Comparison of ENCODE assay signal across 8 cellular contexts in genomic region chr19:34217952-34218817, GRCh38. TPM values are rescaled to one million over a fixed set of nuclear protein-coding genes. Genes with fewer than 3 reads are reported as not detected.
DNase-seq lines count a peak whose midpoint lies in the region; ATAC-seq and TF ChIP-seq lines count a peak whose summit lies in the region.

No MANE protein-coding gene starts in this region.

- peaks cover 30% of the 10 kb centered on the region for H3K36me3 Mint-ChIP-seq in chondrocyte (ENCODE audit: low read depth)

- H3K27me3 ChIP-seq in BLaER1 treated with 17β-estradiol and CSF1 and Interleukin-3, amounts not matched to agents 10 nM and 100 nM = no peaks in the 10 kb centered on the region
- H3K27me3 ChIP-seq in sigmoid colon = no peaks in the 10 kb centered on the region

- no peak overlapping the region for H3K4me3 ChIP-seq in BLaER1 treated with 17β-estradiol and CSF1 and Interleukin-3, amounts not matched to agents 10 nM and 100 nM
- no peak overlapping the region for H3K4me3 ChIP-seq in sigmoid colon

- TF ChIP-seq POLR2A in sigmoid colon (IDR thresholded peaks at IDR 0.05) = no peak

- peak overlapping the region in 2 of 11 experiments; percentile 0 to 18; a peak in 2 of 22 replicates for H3K27ac ChIP-seq in BLaER1 treated with 17β-estradiol and CSF1 and Interleukin-3, amounts not matched to agents 10 nM and 100 nM
- peak overlapping the region in 3 of 4 donors; percentile 9 to 49 (median 19) for H3K27ac ChIP-seq in sigmoid colon

- WGBS in sigmoid colon, 2 donors = 46 to 51% methylated on average over 18 of the region's 18 CpGs

- intact Hi-C loops in sigmoid colon (cut with DNase I) = no loop called here

- H3K27ac Mint-ChIP-seq in chondrocyte (ENCODE audit: unreplicated experiment) = peak overlapping the region; percentile 89

- H3K9me3 ChIP-seq in BLaER1 treated with 17β-estradiol and CSF1 and Interleukin-3, amounts not matched to agents 10 nM and 100 nM (replicated peaks in 1 of 11) = no peaks in the 10 kb centered on the region
- H3K9me3 ChIP-seq in sigmoid colon = no peaks in the 10 kb centered on the region

- H3K4me1 Mint-ChIP-seq in chondrocyte (ENCODE audit: low read depth) = peaks cover 29% of the 10 kb centered on the region

- peak overlapping the region; percentile 54 to 80 (median 67) for H3K4me2 ChIP-seq in BLaER1 treated with 17β-estradiol and CSF1 and Interleukin-3, amounts not matched to agents 10 nM and 100 nM

- H3K4me3 Mint-ChIP-seq in chondrocyte (ENCODE audit: unreplicated experiment) = no peak overlapping the region

- peak; percentile 93 for DNase-seq in NCI-H2029 (lab: John Stamatoyannopoulos, UW)
- no peak for DNase-seq in chondrocyte (ENCODE audit: low spot score)
- DNase-seq in sigmoid colon = no peak

- peaks cover 21 to 33% (median 27%) of the 10 kb centered on the region in 10 experiments for H3K4me1 ChIP-seq in BLaER1 treated with 17β-estradiol and CSF1 and Interleukin-3, amounts not matched to agents 10 nM and 100 nM
- peaks cover 0 to 14% (median 10%) of the 10 kb centered on the region in 4 donors for H3K4me1 ChIP-seq in sigmoid colon

- H3K27me3 Mint-ChIP-seq in chondrocyte (ENCODE audit: low read depth) = no peaks in the 10 kb centered on the region

- peak overlapping the region in 4 of 11 experiments; percentile 7 to 37 (median 28); a peak in 3 of 22 replicates for H3K9ac ChIP-seq in BLaER1 treated with 17β-estradiol and CSF1 and Interleukin-3, amounts not matched to agents 10 nM and 100 nM

- peaks cover 80 to 92% (median 84%) of the 10 kb centered on the region in 11 experiments for H3K36me3 ChIP-seq in BLaER1 treated with 17β-estradiol and CSF1 and Interleukin-3, amounts not matched to agents 10 nM and 100 nM
- peaks cover 12 to 76% (median 20%) of the 10 kb centered on the region in 4 donors for H3K36me3 ChIP-seq in sigmoid colon

- peaks cover 94 to 100% (median 99%) of the 10 kb centered on the region in 11 experiments for H4K20me1 ChIP-seq in BLaER1 treated with 17β-estradiol and CSF1 and Interleukin-3, amounts not matched to agents 10 nM and 100 nM

- peak; percentile 55 for ATAC-seq in GM21528 (IDR thresholded peaks at IDR 0.05; ENCODE audit: low FRiP score, unreplicated experiment)
- ATAC-seq in activated CD4-positive, CD25-positive, alpha-beta regulatory T cell treated with anti-CD3 and anti-CD28 coated beads, Interleukin-2, amount 50 U/mL, for 24 hours = peak; percentile 71 to 86
- ATAC-seq in HG02970 (IDR thresholded peaks at IDR 0.05; ENCODE audit: low FRiP score, unreplicated experiment) = no peak
- no peak for ATAC-seq in GM21619 (IDR thresholded peaks at IDR 0.05; ENCODE audit: unreplicated experiment)

- H3K9me3 Mint-ChIP-seq in chondrocyte (ENCODE audit: low read depth) = no peaks in the 10 kb centered on the region

- TF ChIP-seq EP300 in sigmoid colon (IDR thresholded peaks at IDR 0.05) = no peak

- TF ChIP-seq CTCF in chondrocyte (IDR thresholded peaks at IDR 0.05) = no peak
- TF ChIP-seq CTCF in sigmoid colon (IDR thresholded peaks at IDR 0.05) = no peak

RNA-seq across cellular contexts. Expression of gene GARRE1, which starts 36.2 kb away (rescaled TPM):
- total RNA-seq in chondrocyte (23.3 to 35.4 TPM (median 24.4 TPM) in 3 replicates), sigmoid colon (10 to 100 TPM; 11.1 to 20.2 (median 14.5) TPM)
- 10 to 100 TPM in 1 of 3 donors, 1 to 10 TPM in 2; 3.5 to 10.7 (median 4.2) TPM for polyA plus RNA-seq in sigmoid colon

RNA-seq across cellular contexts. Expression of gene LSM14A, which starts 45.9 kb away (rescaled TPM):
- 79.1 to 89.4 TPM (median 83.7 TPM) in 3 replicates for total RNA-seq in chondrocyte
- 100 to 1,000 TPM; 104 to 149 (median 123) TPM for total RNA-seq in sigmoid colon
- 10 to 100 TPM; 66.6 to 94.2 (median 79.3) TPM for polyA plus RNA-seq in sigmoid colon

Comparison
In these comparisons a context has a peak if more than half of its experiments do, and no peak if none do; other contexts are left out.
1. ATAC-seq: peak in GM21528 (single experiment) and activated CD4-positive, CD25-positive, alpha-beta regulatory T cell treated with anti-CD3 and anti-CD28 coated beads, Interleukin-2, amount 50 U/mL, for 24 hours (2 of 2); none in HG02970 (single experiment) and GM21619 (single experiment).